ENCODE assay signal across 12 cellular contexts in the genomic region with DNA sequence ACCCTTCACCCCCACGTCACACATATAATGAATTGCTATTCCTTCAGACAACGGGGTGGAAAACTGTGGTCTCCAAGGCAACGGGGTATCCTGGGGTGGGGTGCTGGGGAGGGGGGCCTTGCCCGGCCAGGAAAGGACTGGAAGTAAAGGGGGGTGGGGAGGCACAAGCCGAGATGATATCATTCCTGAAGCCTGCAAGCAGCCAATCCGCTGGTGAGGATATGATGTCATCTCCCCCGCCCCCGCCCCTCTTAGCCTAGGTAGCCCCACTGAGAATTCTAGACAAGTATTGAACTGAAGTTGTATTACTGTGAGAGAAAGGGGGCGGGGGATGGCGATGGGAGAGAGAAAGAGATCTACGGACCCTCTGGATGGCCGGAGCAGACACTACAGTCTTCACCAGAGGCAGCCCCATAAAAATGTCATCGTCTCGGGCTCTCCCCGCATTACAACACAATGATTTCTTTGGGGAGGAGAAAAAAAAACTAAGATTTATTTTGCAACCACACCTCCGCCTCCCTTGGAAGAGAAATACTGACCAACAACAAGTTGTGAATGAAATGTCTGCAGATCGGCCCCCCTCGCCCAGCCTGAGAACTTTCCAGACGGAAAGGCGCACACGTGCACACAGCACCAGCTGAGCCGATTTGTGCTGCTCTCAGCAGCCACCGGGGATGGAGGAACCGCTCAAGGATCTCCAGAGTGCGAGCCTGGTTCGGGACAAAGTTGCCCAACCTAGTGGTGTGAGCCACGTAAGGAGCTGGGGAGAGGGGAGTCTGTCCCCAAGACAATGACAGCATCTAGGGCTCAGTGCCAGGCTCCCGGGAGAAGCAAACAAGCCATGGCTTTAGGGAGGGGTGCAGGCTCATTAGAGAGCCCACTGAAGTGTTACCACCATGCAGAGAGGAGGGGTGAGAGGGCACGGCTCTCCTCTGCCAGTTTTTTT.
DNase-seq lines count a peak whose midpoint lies in the region; ATAC-seq and TF ChIP-seq lines count a peak whose summit lies in the region.
"Had no signal": no experiment of that assay in that cellular context is flagged by ENCODE, and none has a peak within 500 bp of the region (broad histone marks: within the 10 kb centered on the region; RNA-seq: fewer than 3 reads in every experiment).

No MANE protein-coding gene starts in this region.

- peaks cover 0 to 2% (median 0%) of the 10 kb centered on the region in 8 donors for H3K9me3 Mint-ChIP-seq in CD4-positive, alpha-beta memory T cell
- H3K9me3 Mint-ChIP-seq: activated CD4-positive, alpha-beta memory T cell treated with anti-CD3 and anti-CD28 coated beads for 36 hours; stimulated activated naive CD8-positive, alpha-beta T cell treated with anti-CD3 and anti-CD28 coated beads, Interleukin-15, amount 100 ng/mL, for 72 hours had no signal

- H3K4me3 Mint-ChIP-seq in CD4-positive, alpha-beta memory T cell = no peak overlapping the region
- H3K4me3 Mint-ChIP-seq: activated CD4-positive, alpha-beta memory T cell treated with anti-CD3 and anti-CD28 coated beads for 36 hours; stimulated activated naive CD8-positive, alpha-beta T cell treated with anti-CD3 and anti-CD28 coated beads, Interleukin-15, amount 100 ng/mL, for 72 hours had no signal

- no peaks in the 10 kb centered on the region for H3F3A ChIP-seq in smooth muscle cell (ENCODE audit: low read depth)

- POLR2A ChIA-PET in CD4-positive, alpha-beta memory T cell (lab: Charles Lee; ENCODE audit: partially characterized antibody) = no interaction called here

- intact Hi-C loops in CD4-positive, alpha-beta memory T cell (cut with micrococcal nuclease) = no loop called here

- no peak overlapping the region for H3K9ac ChIP-seq in smooth muscle cell (ENCODE audit: low read depth)

- H3K36me3 Mint-ChIP-seq in CD4-positive, alpha-beta memory T cell = no peaks in the 10 kb centered on the region
- H3K36me3 Mint-ChIP-seq: activated CD4-positive, alpha-beta memory T cell treated with anti-CD3 and anti-CD28 coated beads for 36 hours had no signal

- H3K4me3 ChIP-seq in H7 (ENCODE audit: insufficient read depth, low read depth, low read length) = no peak overlapping the region; the same call in 1 of the 2 replicates
- no peak overlapping the region for H3K4me3 ChIP-seq in smooth muscle cell
- H3K4me3 ChIP-seq in CD4-positive, alpha-beta memory T cell (ENCODE audit: low read length in 2 of 2) = no peak overlapping the region
- H3K4me3 ChIP-seq: MG63 had no signal

- DNase-seq in H7 = peak; percentile 59
- DNase-seq in cerebellum (ENCODE audit: low spot score) = peak; percentile 72
- peak in 35 of 49 donors; percentile 11 to 82 (median 38) for DNase-seq in substantia nigra (lab: John Stamatoyannopoulos, UW)
- DNase-seq in smooth muscle cell (lab: John Stamatoyannopoulos, UW; ENCODE audit: unreplicated experiment) = no peak
- no peak for DNase-seq in NCI-H748 (lab: John Stamatoyannopoulos, UW; ENCODE audit: unreplicated experiment)
- DNase-seq in CD4-positive, alpha-beta memory T cell = no peak
- DNase-seq: activated CD4-positive, alpha-beta memory T cell treated with anti-CD3 and anti-CD28 coated beads for 36 hours; MG63; NCI-H510A treated with DMSO at 0.1 percent for 48 hours; stimulated activated naive CD8-positive, alpha-beta T cell treated with anti-CD3 and anti-CD28 coated beads, Interleukin-15, amount 100 ng/mL, for 72 hours had no signal

- H3K36me3 ChIP-seq in H7 (replicated peaks; ENCODE audit: control insufficient read depth, insufficient read depth, low read length) = no peaks in the 10 kb centered on the region
- no peaks in the 10 kb centered on the region for H3K36me3 ChIP-seq in smooth muscle cell (ENCODE audit: low read depth)
- H3K36me3 ChIP-seq in CD4-positive, alpha-beta memory T cell (ENCODE audit: insufficient read depth, low read length) = no peaks in the 10 kb centered on the region
- H3K36me3 ChIP-seq: MG63 had no signal

- H3K27ac ChIP-seq in layer of hippocampus (ENCODE audit: low read depth, low read length) (peak overlapping the region; percentile 78), substantia nigra (ENCODE audit: low read depth, low read length, poor library complexity, severe bottlenecking) (peak overlapping the region; percentile 26), smooth muscle cell (ENCODE audit: low read depth) (no peak overlapping the region)
- H3K27ac ChIP-seq in CD4-positive, alpha-beta memory T cell (ENCODE audit: low read depth, low read length) = no peak overlapping the region

- H3K27me3 ChIP-seq in H7 (ENCODE audit: control insufficient read depth, insufficient read depth, low read length) = no peaks in the 10 kb centered on the region; the same call in 1 of the 2 replicates
- H3K27me3 ChIP-seq in layer of hippocampus (ENCODE audit: control insufficient read depth, insufficient read depth, low read length) = no peaks in the 10 kb centered on the region
- H3K27me3 ChIP-seq in smooth muscle cell (ENCODE audit: low read depth) = no peaks in the 10 kb centered on the region
- no peaks in the 10 kb centered on the region for H3K27me3 ChIP-seq in CD4-positive, alpha-beta memory T cell (ENCODE audit: insufficient read depth, low read length)
- H3K27me3 ChIP-seq: MG63 had no signal

- no peak for ATAC-seq in HG03521 (IDR thresholded peaks at IDR 0.05; ENCODE audit: unreplicated experiment)
- ATAC-seq: stimulated activated naive CD8-positive, alpha-beta T cell treated with anti-CD3 and anti-CD28 coated beads, Interleukin-15, amount 100 ng/mL, for 72 hours had no signal

- WGBS in smooth muscle cell (ENCODE audit: low lambda C conversion rate) = 83% methylated on average over 29 of the region's 29 CpGs

- peaks cover 0 to 6% of the 10 kb centered on the region in 2 donors for H3K27me3 Mint-ChIP-seq in CD4-positive, alpha-beta memory T cell

- H3K4me1 ChIP-seq in smooth muscle cell (ENCODE audit: low read depth) = peaks cover 6% of the 10 kb centered on the region
- no peaks in the 10 kb centered on the region for H3K4me1 ChIP-seq in CD4-positive, alpha-beta memory T cell (ENCODE audit: insufficient read depth, low read length)

- H3K27ac Mint-ChIP-seq in CD4-positive, alpha-beta memory T cell = no peak overlapping the region
- H3K27ac Mint-ChIP-seq: activated CD4-positive, alpha-beta memory T cell treated with anti-CD3 and anti-CD28 coated beads for 36 hours; stimulated activated naive CD8-positive, alpha-beta T cell treated with anti-CD3 and anti-CD28 coated beads, Interleukin-15, amount 100 ng/mL, for 72 hours had no signal

- no peak for TF ChIP-seq CTCF in smooth muscle cell (IDR thresholded peaks at IDR 0.05; ENCODE audit: borderline replicate concordance, insufficient read depth, poor library complexity, severe bottlenecking)

- no peaks in the 10 kb centered on the region for H3K9me3 ChIP-seq in smooth muscle cell (replicated peaks; ENCODE audit: low read depth)
- no peaks in the 10 kb centered on the region for H3K9me3 ChIP-seq in CD4-positive, alpha-beta memory T cell (ENCODE audit: control insufficient read depth in 1 of 2, low read length in 2 of 2)
- H3K9me3 ChIP-seq: MG63 had no signal

- H3K4me1 Mint-ChIP-seq in CD4-positive, alpha-beta memory T cell = no peaks in the 10 kb centered on the region
- H3K4me1 Mint-ChIP-seq: stimulated activated naive CD8-positive, alpha-beta T cell treated with anti-CD3 and anti-CD28 coated beads, Interleukin-15, amount 100 ng/mL, for 72 hours had no signal

- no peak overlapping the region for H3K4me2 ChIP-seq in smooth muscle cell

- no peaks in the 10 kb centered on the region for H3K79me2 ChIP-seq in smooth muscle cell (ENCODE audit: low read depth)

- CTCF ChIA-PET in CD4-positive, alpha-beta memory T cell (lab: Charles Lee; ENCODE audit: partially characterized antibody) = no interaction called here

- H4K20me1 ChIP-seq in smooth muscle cell (ENCODE audit: low read depth) = no peaks in the 10 kb centered on the region

- no peak overlapping the region for H2AFZ ChIP-seq in smooth muscle cell (ENCODE audit: low read depth)

Comparison
In these comparisons a context has a peak if more than half of its experiments do, and no peak if none do; other contexts are left out.
1. DNase-seq: peak in H7 (single experiment), cerebellum (single experiment) and substantia nigra (35 of 49); none in smooth muscle cell (single experiment), NCI-H748 (single experiment) and CD4-positive, alpha-beta memory T cell (0 of 5).
2. H3K27ac ChIP-seq: peak in layer of hippocampus (single experiment) and substantia nigra (single experiment); none in smooth muscle cell (single experiment) and CD4-positive, alpha-beta memory T cell (single experiment).